ENCODE assay signal across 30 cellular contexts in genomic region chr3:166405465-166405864, GRCh38.
"Had no signal": no experiment of that assay in that cellular context is flagged by ENCODE, and none has a peak within 500 bp of the region (broad histone marks: within the 10 kb centered on the region; RNA-seq: fewer than 3 reads in every experiment).

No MANE protein-coding gene starts in this region.

- H3K4me1 ChIP-seq: adrenal gland, body of pancreas, colonic mucosa, esophagus muscularis mucosa, gastrocnemius medialis, heart right ventricle had no signal

- H3K79me2 ChIP-seq: hepatocyte had no signal

- H3K36me3 ChIP-seq: adrenal gland, cardiac muscle cell, colonic mucosa, esophagus muscularis mucosa, gastrocnemius medialis, heart right ventricle had no signal

- DNase-seq: activated CD4-positive, alpha-beta memory T cell treated with anti-CD3 and anti-CD28 coated beads for 36 hours; activated CD4-positive, alpha-beta T cell treated with anti-CD3 and anti-CD28 coated beads for 36 hours; activated CD4-positive, alpha-beta T cell treated with anti-CD3 and anti-CD28 coated beads, Interleukin-2, amount 10 ng/mL, durations not matched to agents 24 days and 14 days; activated CD4-positive, CD25-positive, alpha-beta regulatory T cell; activated CD4-positive, CD25-positive, alpha-beta regulatory T cell treated with anti-CD3 and anti-CD28 coated beads, Interleukin-2, amount 50 U/mL, for 72 hours; activated CD8-positive, alpha-beta memory T cell treated with anti-CD3 and anti-CD28 coated beads, Interleukin-2, amount 50 U/mL, for 48 hours; activated gamma-delta T cell treated with Interleukin-2 at 50 U/mL for 16 hours; activated naive CD4-positive, alpha-beta T cell treated with anti-CD3 and anti-CD28 coated beads for 36 hours; activated naive CD8-positive, alpha-beta T cell treated with anti-CD3 and anti-CD28 coated beads for 36 hours; activated naive CD8-positive, alpha-beta T cell treated with anti-CD3 and anti-CD28 coated beads, Interleukin-2, amount 50 U/mL, for 24 hours; activated T-cell treated with anti-CD3 and anti-CD28 coated beads for 4 hours; activated T-cell treated with anti-CD3 and anti-CD28 coated beads, Interleukin-2, amount 50 U/mL, for 24 hours; activated T-cell treated with anti-CD3 and anti-CD28 coated beads, Interleukin-2, amount 50 U/mL, for 72 hours; adrenal gland; amygdala; aorta; body of pancreas; central memory CD4-positive, alpha-beta T cell; cerebellar nuclear complex; colonic mucosa; effector memory CD4-positive, alpha-beta T cell; endodermal cell; erythroblast; foreskin fibroblast; gastrocnemius medialis; heart right ventricle; T-helper 2 cell had no signal

- H3K4me2 ChIP-seq: hepatocyte had no signal

- ATAC-seq: activated CD4-positive, alpha-beta T cell treated with anti-CD3 and anti-CD28 coated beads for 36 hours; activated naive CD8-positive, alpha-beta T cell treated with anti-CD3 and anti-CD28 coated beads, Interleukin-2, amount 50 U/mL, for 24 hours; activated T-cell treated with anti-CD3 and anti-CD28 coated beads, Interleukin-2, amount 50 U/mL, for 72 hours; body of pancreas; gastrocnemius medialis; heart right ventricle had no signal

- H3K27ac ChIP-seq: adrenal gland, body of pancreas, cardiac muscle cell, colonic mucosa, esophagus muscularis mucosa, gastrocnemius medialis, heart right ventricle, hepatocyte had no signal

- H3K4me3 ChIP-seq: adrenal gland, body of pancreas, cardiac muscle cell, colonic mucosa, esophagus muscularis mucosa, gastrocnemius medialis, heart right ventricle, hepatocyte had no signal

- H3K27me3 ChIP-seq: adrenal gland, body of pancreas, cardiac muscle cell, colonic mucosa, esophagus muscularis mucosa, gastrocnemius medialis, heart right ventricle, hepatocyte had no signal

- H2AFZ ChIP-seq: hepatocyte had no signal

- H3K9me3 ChIP-seq: adrenal gland, body of pancreas, colonic mucosa, esophagus muscularis mucosa, gastrocnemius medialis, heart right ventricle had no signal
